In the genomic region with DNA sequence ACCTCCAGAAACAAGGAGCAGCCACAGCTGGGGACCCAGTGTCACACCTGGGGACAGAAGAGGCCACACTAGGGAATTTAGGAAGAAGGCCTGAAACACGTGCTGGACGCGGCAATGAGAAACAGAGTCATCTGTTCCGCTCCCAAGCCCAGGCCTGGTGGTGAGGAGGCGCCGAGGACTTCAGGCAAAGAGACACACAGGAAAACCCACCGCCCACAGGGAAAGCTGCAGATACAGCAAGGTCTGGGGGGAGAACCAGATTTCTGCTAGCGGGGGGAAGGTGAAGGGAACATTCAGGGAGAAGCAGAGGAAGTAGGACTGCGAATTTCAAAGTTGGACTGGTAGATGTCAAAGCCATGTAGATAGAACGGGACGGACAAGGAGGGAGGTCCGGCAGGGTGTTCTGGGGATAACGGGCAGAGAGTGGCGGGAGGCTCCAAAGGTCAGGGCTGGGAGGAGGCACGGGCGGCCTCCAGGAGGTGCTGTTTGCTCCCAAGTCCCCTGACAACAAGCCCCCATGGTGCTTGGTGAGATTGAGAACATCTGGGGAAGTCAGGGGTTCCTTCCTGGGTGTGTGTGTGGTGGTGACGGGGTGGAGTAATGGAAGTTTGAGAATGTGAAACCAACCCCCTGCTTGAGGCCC, we compare ENCODE assay signal across 20 cellular contexts.
DNase-seq lines count a peak whose midpoint lies in the region; ATAC-seq, FAIRE-seq and TF ChIP-seq lines count a peak whose summit lies in the region.
"Had no signal": no experiment of that assay in that cellular context is flagged by ENCODE, and none has a peak within 500 bp of the region (broad histone marks: within the 10 kb centered on the region; RNA-seq: fewer than 3 reads in every experiment).

No MANE protein-coding gene starts in this region.

- no peak for ATAC-seq in foreskin keratinocyte
- ATAC-seq: Right ventricle myocardium inferior had no signal

- H3K9ac ChIP-seq in neuronal stem cell (ENCODE audit: low read depth, low read length, poor library complexity) = no peak overlapping the region

- no peaks in the 10 kb centered on the region for H3K36me3 Mint-ChIP-seq in CD14-positive monocyte

- no peaks in the 10 kb centered on the region for H3K36me3 ChIP-seq in neuronal stem cell (replicated peaks in 1 of 2; ENCODE audit: control insufficient read depth in 2 of 2, insufficient read depth in 2 of 2, low read length in 2 of 2)

- H2AFZ ChIP-seq in neuronal stem cell (ENCODE audit: low read length) = no peak overlapping the region

- H4K91ac ChIP-seq in neuronal stem cell (ENCODE audit: low read depth, low read length, poor library complexity) = no peak overlapping the region

- DNase-seq in CD14-positive monocyte (ENCODE audit: low spot score) (no peak), GM19239 (ENCODE audit: insufficient read length, low spot score) (no peak), neuronal stem cell (ENCODE audit: low spot score) (no peak), D341Med (ENCODE audit: low spot score) (no peak), NCI-H1105 treated with DMSO at 0.1 percent for 48 hours (lab: John Stamatoyannopoulos, UW) (no peak), foreskin keratinocyte (no peak), NCI-H2227 (lab: John Stamatoyannopoulos, UW; ENCODE audit: unreplicated experiment) (no peak)
- DNase-seq: DMS 273 treated with DMSO at 0.1 percent for 48 hours; IMR-90; NCI-H2081; NK-92 treated with Interleukin-12 subunit alpha and Interleukin-12 subunit beta, amount 100 ng/mL, for 24 hours; SW 1271 had no signal

- no peak overlapping the region for H3K23ac ChIP-seq in neuronal stem cell (ENCODE audit: low read depth, low read length, poor library complexity)

- no CpG with 5 or more reads among the region's 17 CpGs for WGBS in neuronal stem cell (ENCODE audit: extremely low coverage in 2 of 2, insufficient read length in 2 of 2, insufficient replicate concordance in 1 of 2), 2 donors

- H3K9me3 Mint-ChIP-seq in CD14-positive monocyte = peaks cover 0 to 5% (median 1%) of the 10 kb centered on the region in 7 donors

- H2BK15ac ChIP-seq in neuronal stem cell (ENCODE audit: low read length) = peak overlapping the region; percentile 20

- H3K27ac ChIP-seq in VCaP = peak overlapping the region; percentile 61; the same call in 1 of the 2 replicates
- H3K27ac ChIP-seq in neuronal stem cell (replicated peaks; ENCODE audit: low read length) = no peak overlapping the region
- no peak overlapping the region for H3K27ac ChIP-seq in foreskin keratinocyte
- H3K27ac ChIP-seq: A549, C4-2B, HL-60 had no signal

- H3K4me1 ChIP-seq in neuronal stem cell (ENCODE audit: control insufficient read depth in 2 of 2, insufficient read depth in 1 of 2, low read depth in 1 of 2, low read length in 2 of 2) = peaks cover 0 to 6% of the 10 kb centered on the region in 2 donors
- H3K4me1 ChIP-seq in foreskin keratinocyte = no peaks in the 10 kb centered on the region
- H3K4me1 ChIP-seq: A549 had no signal

- H3K4me3 Mint-ChIP-seq in CD14-positive monocyte = peak overlapping the region in 1 of 2 donors; percentile 70

- H3K27me3 ChIP-seq in neuronal stem cell (ENCODE audit: control insufficient read depth in 3 of 3, insufficient read depth in 3 of 3, low read depth in 1 of 3, low read length in 3 of 3) (no peaks in the 10 kb centered on the region), foreskin keratinocyte (no peaks in the 10 kb centered on the region)

- H3K79me1 ChIP-seq in neuronal stem cell (ENCODE audit: low read depth, low read length) = no peaks in the 10 kb centered on the region

- H3K27me3 Mint-ChIP-seq in CD14-positive monocyte (ENCODE audit: low read depth in 3 of 3) = peaks cover 29 to 56% (median 29%) of the 10 kb centered on the region in 3 donors

- no peak overlapping the region for H2BK120ac ChIP-seq in neuronal stem cell (ENCODE audit: low read depth, low read length)

- H3K18ac ChIP-seq in neuronal stem cell (ENCODE audit: low read length) = no peak overlapping the region

- no peak overlapping the region for H2BK5ac ChIP-seq in neuronal stem cell (ENCODE audit: low read length)

- H2BK12ac ChIP-seq in neuronal stem cell (ENCODE audit: low read length) = no peak overlapping the region

- H3K4me1 Mint-ChIP-seq in CD14-positive monocyte = peaks cover 23% of the 10 kb centered on the region

- H3K27ac Mint-ChIP-seq in CD14-positive monocyte = peak overlapping the region in 4 of 7 donors; percentile 9 to 67 (median 49)

- H3K14ac ChIP-seq in neuronal stem cell (ENCODE audit: low read length) = no peak overlapping the region

- no peaks in the 10 kb centered on the region for H3K9me3 ChIP-seq in neuronal stem cell (replicated peaks in 1 of 2; ENCODE audit: control insufficient read depth in 2 of 2, insufficient read depth in 1 of 2, low read depth in 1 of 2, low read length in 2 of 2)
- H3K9me3 ChIP-seq: A549 had no signal

- FAIRE-seq in GM19239 (lab: Jason Lieb, UNC) = peak; percentile 8
- FAIRE-seq: A549, G401.6, H54, RCC 7860 had no signal

- no peak overlapping the region for H4K8ac ChIP-seq in neuronal stem cell (ENCODE audit: low read depth, low read length)

- no peak overlapping the region for H3K4ac ChIP-seq in neuronal stem cell (ENCODE audit: low read length)

- H3K4me2 ChIP-seq in neuronal stem cell (ENCODE audit: insufficient read depth, low read length, poor library complexity, severe bottlenecking) = no peak overlapping the region
- H3K4me2 ChIP-seq: A549 had no signal

- TF ChIP-seq CTCF in CD14-positive monocyte (IDR thresholded peaks at IDR 0.05) (no peak), VCaP (conservative IDR thresholded peaks at IDR 0.05) (no peak), foreskin keratinocyte (conservative IDR thresholded peaks at IDR 0.05) (no peak)

- no peak overlapping the region for H3K4me3 ChIP-seq in neuronal stem cell (ENCODE audit: low read length in 2 of 2)
- H3K4me3 ChIP-seq: A549 had no signal

- H2AK5ac ChIP-seq in neuronal stem cell (ENCODE audit: low read depth, low read length) = no peak overlapping the region

- intact Hi-C loops in CD14-positive monocyte (cut with micrococcal nuclease) = no loop called here
